15 cellular contexts compared by ENCODE assay signal in the genomic region with DNA sequence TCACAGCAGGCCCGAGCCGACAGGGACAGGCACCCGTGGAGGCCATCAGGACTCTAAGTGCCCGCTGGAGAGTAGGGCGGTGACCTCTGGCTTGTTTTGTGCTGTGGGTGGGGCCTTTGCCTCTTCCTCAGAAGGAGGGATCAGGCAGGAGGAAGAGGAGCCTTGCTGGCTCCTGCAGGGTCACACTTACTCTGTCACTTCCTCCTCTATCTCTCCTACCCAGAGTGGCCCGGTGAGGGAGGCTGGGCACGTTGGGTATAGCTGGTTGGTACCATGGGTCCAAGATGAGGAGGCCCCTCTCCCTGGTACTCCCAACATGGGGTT.
"Had no signal": no experiment of that assay in that cellular context is flagged by ENCODE, and none has a peak within 500 bp of the region (broad histone marks: within the 10 kb centered on the region; RNA-seq: fewer than 3 reads in every experiment).

No MANE protein-coding gene starts in this region.

- H3K4me1 Mint-ChIP-seq: activated B cell treated with CpG ODN at 0.5 μM for 24 hours; activated CD4-positive, alpha-beta T cell treated with anti-CD3 and anti-CD28 coated beads, Interleukin-2, amount 10 ng/mL, durations not matched to agents 24 days and 14 days; activated naive CD8-positive, alpha-beta T cell treated with anti-CD3 and anti-CD28 coated beads, Interleukin-2, amount 50 U/mL, for 24 hours had no signal

- DNase-seq: activated B cell treated with CpG ODN at 0.5 μM for 24 hours; activated CD4-positive, alpha-beta T cell treated with anti-CD3 and anti-CD28 coated beads, Interleukin-2, amount 10 ng/mL, durations not matched to agents 24 days and 14 days; activated naive CD4-positive, alpha-beta T cell treated with Interleukin-2 at 50 U/mL for 16 hours; activated naive CD8-positive, alpha-beta T cell treated with anti-CD3 and anti-CD28 coated beads, Interleukin-2, amount 50 U/mL, for 24 hours; foreskin melanocyte; midbrain; stimulated activated CD4-positive, alpha-beta T cell treated with anti-CD3 and anti-CD28 coated beads, Interleukin-2, amount 100 ng/mL, for 24 hours; stimulated activated naive CD4-positive, alpha-beta T cell; T1000; testis had no signal

- H3K4me3 ChIP-seq: ascending aorta, testis had no signal

- H3K4me1 ChIP-seq: ascending aorta, testis had no signal

- H3K27me3 ChIP-seq: ascending aorta, neutrophil, testis had no signal

- H3K4me3 Mint-ChIP-seq: activated B cell treated with CpG ODN at 0.5 μM for 24 hours; activated CD4-positive, alpha-beta T cell treated with anti-CD3 and anti-CD28 coated beads, Interleukin-2, amount 10 ng/mL, durations not matched to agents 24 days and 14 days; activated naive CD8-positive, alpha-beta T cell treated with anti-CD3 and anti-CD28 coated beads, Interleukin-2, amount 50 U/mL, for 24 hours had no signal

- H3K27ac ChIP-seq: ascending aorta, neutrophil, testis had no signal

- FAIRE-seq: bronchial epithelial cell, endothelial cell of umbilical vein, islet of Langerhans had no signal

- H3K36me3 ChIP-seq: ascending aorta, neutrophil had no signal

- H3K27ac Mint-ChIP-seq: activated B cell treated with CpG ODN at 0.5 μM for 24 hours; activated CD4-positive, alpha-beta T cell treated with anti-CD3 and anti-CD28 coated beads, Interleukin-2, amount 10 ng/mL, durations not matched to agents 24 days and 14 days; activated naive CD8-positive, alpha-beta T cell treated with anti-CD3 and anti-CD28 coated beads, Interleukin-2, amount 50 U/mL, for 24 hours had no signal

- H3K9me3 ChIP-seq: ascending aorta, neutrophil, testis had no signal

- H3K27me3 Mint-ChIP-seq: activated CD4-positive, alpha-beta T cell treated with anti-CD3 and anti-CD28 coated beads, Interleukin-2, amount 10 ng/mL, durations not matched to agents 24 days and 14 days; activated naive CD8-positive, alpha-beta T cell treated with anti-CD3 and anti-CD28 coated beads, Interleukin-2, amount 50 U/mL, for 24 hours had no signal

- H3K9me3 Mint-ChIP-seq: activated B cell treated with CpG ODN at 0.5 μM for 24 hours; activated CD4-positive, alpha-beta T cell treated with anti-CD3 and anti-CD28 coated beads, Interleukin-2, amount 10 ng/mL, durations not matched to agents 24 days and 14 days; activated naive CD8-positive, alpha-beta T cell treated with anti-CD3 and anti-CD28 coated beads, Interleukin-2, amount 50 U/mL, for 24 hours had no signal
